ENCODE assay signal across 9 cellular contexts in genomic region chr11:85626496-85626895, GRCh38. TPM values are rescaled to one million over a fixed set of nuclear protein-coding genes. Genes with fewer than 3 reads are reported as not detected.
DNase-seq lines count a peak whose midpoint lies in the region; ATAC-seq and TF ChIP-seq lines count a peak whose summit lies in the region.
"Had no signal": no experiment of that assay in that cellular context is flagged by ENCODE, and none has a peak within 500 bp of the region (broad histone marks: within the 10 kb centered on the region; RNA-seq: fewer than 3 reads in every experiment).

No MANE protein-coding gene starts in this region.

- no peak overlapping the region for H3K4me3 ChIP-seq in CD4-positive, alpha-beta memory T cell (ENCODE audit: low read length in 2 of 2)
- H3K4me3 ChIP-seq in MG63 (peak overlapping the region; percentile 86; the same call in 1 of the 2 replicates), body of pancreas (no peak overlapping the region)

- no peak for DNase-seq in CD4-positive, alpha-beta memory T cell
- no peak for DNase-seq in MG63
- peak; percentile 46 to 69 (median 58) for DNase-seq in body of pancreas
- DNase-seq in natural killer cell treated with Interleukin-12 subunit alpha and Interleukin-12 subunit beta and Interleukin-15 and Interleukin-18, amount 100 ng/mL, for 72 hours (ENCODE audit: low spot score), result no peak
- no peak for DNase-seq in GM19238 (ENCODE audit: insufficient read length, low spot score)
- no peak for DNase-seq in GDM1 (lab: John Stamatoyannopoulos, UW)
- DNase-seq: stimulated activated CD4-positive, alpha-beta T cell treated with anti-CD3 and anti-CD28 coated beads, Interleukin-4, amount 100 ng/mL, for 1 hour had no signal

- no peak for TF ChIP-seq POLR2A in body of pancreas (IDR thresholded peaks at IDR 0.05)

- H3K4me3 Mint-ChIP-seq in CD4-positive, alpha-beta memory T cell, result peak overlapping the region in 6 of 8 donors; percentile 23 to 99 (median 98)
- H3K4me3 Mint-ChIP-seq in natural killer cell treated with Interleukin-12 subunit alpha and Interleukin-12 subunit beta and Interleukin-15 and Interleukin-18, amount 100 ng/mL, for 72 hours, result peak overlapping the region; percentile 97

- H3K36me3 ChIP-seq in CD4-positive, alpha-beta memory T cell (ENCODE audit: insufficient read depth, low read length), result peaks cover 6% of the 10 kb centered on the region
- H3K36me3 ChIP-seq in MG63 (peaks cover 5% of the 10 kb centered on the region), body of pancreas (replicated peaks in 1 of 2; ENCODE audit: insufficient read depth in 1 of 2, low read depth in 2 of 2) (no peaks in the 10 kb centered on the region)

- 33 to 35% methylated on average over 2 of the region's 2 CpGs for WGBS in body of pancreas, 2 donors

- H3K27ac Mint-ChIP-seq in CD4-positive, alpha-beta memory T cell, result peak overlapping the region; percentile 5 to 99 (median 97)
- H3K27ac Mint-ChIP-seq in natural killer cell treated with Interleukin-12 subunit alpha and Interleukin-12 subunit beta and Interleukin-15 and Interleukin-18, amount 100 ng/mL, for 72 hours, result peak overlapping the region in 1 of 2 donors; percentile 91

- H3K9me3 Mint-ChIP-seq in CD4-positive, alpha-beta memory T cell, result peaks cover 0 to 1% (median 0%) of the 10 kb centered on the region in 8 donors
- no peaks in the 10 kb centered on the region for H3K9me3 Mint-ChIP-seq in natural killer cell treated with Interleukin-12 subunit alpha and Interleukin-12 subunit beta and Interleukin-15 and Interleukin-18, amount 100 ng/mL, for 72 hours

- no peaks in the 10 kb centered on the region for H3K27me3 ChIP-seq in CD4-positive, alpha-beta memory T cell (ENCODE audit: insufficient read depth, low read length)
- H3K27me3 ChIP-seq in MG63 (no peaks in the 10 kb centered on the region; the same call in none of the 2 replicates), body of pancreas (no peaks in the 10 kb centered on the region)

- intact Hi-C loops in CD4-positive, alpha-beta memory T cell (cut with micrococcal nuclease), result no loop called here
- intact Hi-C loops in body of pancreas (cut with DNase I), result no loop called here

- no peak overlapping the region for H3K27ac ChIP-seq in CD4-positive, alpha-beta memory T cell (ENCODE audit: low read depth, low read length)
- H3K27ac ChIP-seq in body of pancreas, result peak overlapping the region in 2 of 4 donors; percentile 83 to 86

- no peaks in the 10 kb centered on the region for H3K9me3 ChIP-seq in CD4-positive, alpha-beta memory T cell (ENCODE audit: control insufficient read depth in 1 of 2, low read length in 2 of 2)
- no peaks in the 10 kb centered on the region for H3K9me3 ChIP-seq in MG63
- no peaks in the 10 kb centered on the region for H3K9me3 ChIP-seq in body of pancreas

- ATAC-seq in body of pancreas (no peak), GM19455 (IDR thresholded peaks at IDR 0.05; ENCODE audit: unreplicated experiment) (no peak), HG02884 (IDR thresholded peaks at IDR 0.05; ENCODE audit: unreplicated experiment) (no peak)
- no peak for ATAC-seq in natural killer cell treated with Interleukin-12 subunit alpha and Interleukin-12 subunit beta and Interleukin-15 and Interleukin-18, amount 100 ng/mL, for 72 hours

- peaks cover 27 to 47% (median 36%) of the 10 kb centered on the region in 4 donors for H3K4me1 Mint-ChIP-seq in CD4-positive, alpha-beta memory T cell
- H3K4me1 Mint-ChIP-seq in natural killer cell treated with Interleukin-12 subunit alpha and Interleukin-12 subunit beta and Interleukin-15 and Interleukin-18, amount 100 ng/mL, for 72 hours (ENCODE audit: low read depth in 2 of 2), result peaks cover 17 to 18% of the 10 kb centered on the region in 2 donors

- POLR2A ChIA-PET in CD4-positive, alpha-beta memory T cell (lab: Charles Lee; ENCODE audit: partially characterized antibody), result interaction anchor here (2.8 to 4.3 kb wide), 3 partner anchors 21 to 618 kb away, joined by 18 to 68 read pairs (median 55); partner anchors contain the start of genes CREBZF, EED and TMEM126A

- CTCF ChIA-PET in CD4-positive, alpha-beta memory T cell (lab: Charles Lee; ENCODE audit: partially characterized antibody), result interaction anchor here (0.8 to 1.1 kb wide), 2 partner anchors 37 to 228 kb away, joined by 3 to 4 read pairs; no protein-coding TSS in a partner anchor

- no peak for TF ChIP-seq CTCF in body of pancreas (IDR thresholded peaks at IDR 0.05)

- peaks cover 0 to 2% of the 10 kb centered on the region in 2 donors for H3K27me3 Mint-ChIP-seq in CD4-positive, alpha-beta memory T cell
- H3K27me3 Mint-ChIP-seq in natural killer cell treated with Interleukin-12 subunit alpha and Interleukin-12 subunit beta and Interleukin-15 and Interleukin-18, amount 100 ng/mL, for 72 hours, result peaks cover 2 to 15% of the 10 kb centered on the region in 2 donors

- H3K36me3 Mint-ChIP-seq in CD4-positive, alpha-beta memory T cell, result peaks cover 1 to 22% of the 10 kb centered on the region in 2 donors
- no peaks in the 10 kb centered on the region for H3K36me3 Mint-ChIP-seq in natural killer cell treated with Interleukin-12 subunit alpha and Interleukin-12 subunit beta and Interleukin-15 and Interleukin-18, amount 100 ng/mL, for 72 hours

- peaks cover 30% of the 10 kb centered on the region for H3K4me1 ChIP-seq in CD4-positive, alpha-beta memory T cell (ENCODE audit: insufficient read depth, low read length)
- peaks cover 27% of the 10 kb centered on the region for H3K4me1 ChIP-seq in body of pancreas

RNA-seq across cellular contexts. Expression of gene DLG2, which starts 0.6 kb away (rescaled TPM):
- 1 to 10 TPM; 2.7 TPM for total RNA-seq in CD4-positive, alpha-beta memory T cell
- 1 to 10 TPM in 1 of 2 donors, under 1 TPM in 1; 0.78 to 1.1 TPM for polyA plus RNA-seq in CD4-positive, alpha-beta memory T cell
- total RNA-seq in MG63 (2014; rRNA removed; shearing (Covaris generic); ENCODE audit: low replicate concordance), result 0.10 TPM in 1 of 2 replicates, not detected in the other
- 10 to 100 TPM in 1 of 2 donors, 1 to 10 TPM in 1; 6.0 to 13.2 TPM for total RNA-seq in body of pancreas
- 1 to 10 TPM; 1.1 to 1.7 TPM for total RNA-seq in natural killer cell treated with Interleukin-12 subunit alpha and Interleukin-12 subunit beta and Interleukin-15 and Interleukin-18, amount 100 ng/mL, for 72 hours

RNA-seq across cellular contexts. Expression of gene TMEM126B, which starts 1.9 kb away (rescaled TPM):
- 10 to 100 TPM; 40.9 to 46.8 TPM for total RNA-seq in CD4-positive, alpha-beta memory T cell
- 10 to 100 TPM; 66.6 to 73.4 TPM for polyA plus RNA-seq in CD4-positive, alpha-beta memory T cell
- 39.6 and 65.9 TPM in 2 replicates for total RNA-seq in MG63 (2014; rRNA removed; shearing (Covaris generic); ENCODE audit: low replicate concordance)
- total RNA-seq in body of pancreas, result 10 to 100 TPM; 15.2 to 23.3 TPM
- total RNA-seq in natural killer cell treated with Interleukin-12 subunit alpha and Interleukin-12 subunit beta and Interleukin-15 and Interleukin-18, amount 100 ng/mL, for 72 hours, result 10 to 100 TPM; 43.0 to 43.9 TPM

RNA-seq across cellular contexts. Expression of gene TMEM126A, which starts 21.3 kb away (rescaled TPM):
- total RNA-seq in CD4-positive, alpha-beta memory T cell, result 10 to 100 TPM; 17.4 to 17.5 TPM
- polyA plus RNA-seq in CD4-positive, alpha-beta memory T cell, result 10 to 100 TPM; 67.2 to 70.0 TPM
- total RNA-seq in MG63 (2014; rRNA removed; shearing (Covaris generic); ENCODE audit: low replicate concordance), result 63.7 and 84.1 TPM in 2 replicates
- 10 to 100 TPM in 1 of 2 donors, 1 to 10 TPM in 1; 8.9 to 25.7 TPM for total RNA-seq in body of pancreas
- 10 to 100 TPM; 33.0 to 46.3 TPM for total RNA-seq in natural killer cell treated with Interleukin-12 subunit alpha and Interleukin-12 subunit beta and Interleukin-15 and Interleukin-18, amount 100 ng/mL, for 72 hours

RNA-seq across cellular contexts. Expression of gene CREBZF, which starts 38.4 kb away (rescaled TPM):
- total RNA-seq in CD4-positive, alpha-beta memory T cell, result 100 to 1,000 TPM; 103 to 105 TPM
- polyA plus RNA-seq in CD4-positive, alpha-beta memory T cell, result 10 to 100 TPM in 1 of 2 donors, 1 to 10 TPM in 1; 7.6 to 13.7 TPM
- total RNA-seq in MG63 (2014; rRNA removed; shearing (Covaris generic); ENCODE audit: low replicate concordance), result 31.8 and 34.4 TPM in 2 replicates
- 100 to 1,000 TPM in 1 of 2 donors, 10 to 100 TPM in 1; 65.9 to 151 TPM for total RNA-seq in body of pancreas
- 10 to 100 TPM; 46.1 to 84.6 TPM for total RNA-seq in natural killer cell treated with Interleukin-12 subunit alpha and Interleukin-12 subunit beta and Interleukin-15 and Interleukin-18, amount 100 ng/mL, for 72 hours

RNA-seq across cellular contexts. Expression of gene CCDC89, which starts 59.5 kb away (rescaled TPM):
- total RNA-seq in CD4-positive, alpha-beta memory T cell, result under 1 TPM; 0.22 to 0.70 TPM
- not detected for polyA plus RNA-seq in CD4-positive, alpha-beta memory T cell
- not detected in 2 replicates for total RNA-seq in MG63 (2014; rRNA removed; shearing (Covaris generic); ENCODE audit: low replicate concordance)
- not detected for total RNA-seq in body of pancreas
- 1 to 10 TPM; 1.6 to 1.7 TPM for total RNA-seq in natural killer cell treated with Interleukin-12 subunit alpha and Interleukin-12 subunit beta and Interleukin-15 and Interleukin-18, amount 100 ng/mL, for 72 hours

Comparison
In these comparisons a context has a peak if more than half of its experiments do, and no peak if none do; other contexts are left out.
1. DNase-seq: peak in body of pancreas (4 of 4); none in CD4-positive, alpha-beta memory T cell (0 of 5), MG63 (single experiment), natural killer cell treated with Interleukin-12 subunit alpha and Interleukin-12 subunit beta and Interleukin-15 and Interleukin-18, amount 100 ng/mL, for 72 hours (single experiment), GM19238 (single experiment) and GDM1 (single experiment).